In the genomic region with DNA sequence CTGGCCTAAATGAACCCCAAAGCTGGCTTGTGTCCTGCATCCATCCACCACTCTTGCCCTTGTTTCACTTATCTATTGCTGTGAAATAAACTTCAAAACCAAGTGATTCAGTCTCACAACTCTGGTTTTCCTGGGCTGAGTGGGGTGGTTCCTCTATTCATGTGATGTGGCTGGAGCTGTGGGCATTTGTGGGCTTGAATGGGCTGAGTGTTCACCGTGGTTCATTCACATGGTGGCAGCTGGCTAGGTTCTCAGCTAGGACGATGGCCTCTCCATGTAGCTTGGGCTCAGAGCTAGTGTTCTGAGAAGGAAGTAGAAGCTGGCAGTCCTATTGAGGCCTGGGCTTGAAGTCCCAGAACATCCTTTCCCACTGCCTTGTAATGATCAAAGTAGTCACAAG, we compare ENCODE assay signal across 19 cellular contexts. TPM values are rescaled to one million over a fixed set of nuclear protein-coding genes. Genes with fewer than 3 reads are reported as not detected.
DNase-seq lines count a peak whose midpoint lies in the region; ATAC-seq and TF ChIP-seq lines count a peak whose summit lies in the region.
"Had no signal": no experiment of that assay in that cellular context is flagged by ENCODE, and none has a peak within 500 bp of the region (broad histone marks: within the 10 kb centered on the region; RNA-seq: fewer than 3 reads in every experiment).

No MANE protein-coding gene starts in this region.

- no peak for DNase-seq in activated CD4-positive, alpha-beta T cell treated with anti-CD3 and anti-CD28 coated beads for 36 hours
- DNase-seq in activated CD4-positive, alpha-beta T cell treated with anti-CD3 and anti-CD28 coated beads for 48 hours, result no peak
- no peak for DNase-seq in CD4-positive, CD25-positive, alpha-beta regulatory T cell
- DNase-seq in activated CD8-positive, alpha-beta T cell treated with anti-CD3 and anti-CD28 coated beads for 36 hours, result peak; percentile 27
- DNase-seq in glutamatergic neuron (no peak), kidney tubule cell (ENCODE audit: low spot score) (no peak), LoVo (ENCODE audit: low spot score) (no peak)
- DNase-seq in stimulated activated naive CD4-positive, alpha-beta T cell (lab: John Stamatoyannopoulos, UW), result no peak
- DNase-seq: dermis blood vessel endothelial cell, foreskin fibroblast, GOT3, kidney, NCI-H1436, NCI-H2171 treated with DMSO at 0.1 percent for 48 hours, NCI-H69, sigmoid colon, WERI-Rb-1 had no signal

- peaks cover 62% of the 10 kb centered on the region for H3K36me3 Mint-ChIP-seq in activated CD4-positive, alpha-beta T cell treated with anti-CD3 and anti-CD28 coated beads for 36 hours (ENCODE audit: low read depth)
- H3K36me3 Mint-ChIP-seq in CD4-positive, CD25-positive, alpha-beta regulatory T cell, result peaks cover 59% of the 10 kb centered on the region
- H3K36me3 Mint-ChIP-seq in activated CD8-positive, alpha-beta T cell treated with anti-CD3 and anti-CD28 coated beads for 36 hours (ENCODE audit: low read depth), result peaks cover 83% of the 10 kb centered on the region
- H3K36me3 Mint-ChIP-seq in glutamatergic neuron (ENCODE audit: unreplicated experiment), result peaks cover 18% of the 10 kb centered on the region

- H3K4me3 Mint-ChIP-seq in activated CD4-positive, alpha-beta T cell treated with anti-CD3 and anti-CD28 coated beads for 36 hours, result no peak overlapping the region
- H3K4me3 Mint-ChIP-seq in CD4-positive, CD25-positive, alpha-beta regulatory T cell, result peak overlapping the region in 1 of 4 donors; percentile 57
- H3K4me3 Mint-ChIP-seq in activated CD8-positive, alpha-beta T cell treated with anti-CD3 and anti-CD28 coated beads for 36 hours, result no peak overlapping the region
- no peak overlapping the region for H3K4me3 Mint-ChIP-seq in glutamatergic neuron (ENCODE audit: unreplicated experiment)
- H3K4me3 Mint-ChIP-seq: B cell had no signal

- H3K27ac Mint-ChIP-seq in activated CD4-positive, alpha-beta T cell treated with anti-CD3 and anti-CD28 coated beads for 36 hours, result peak overlapping the region; percentile 49
- H3K27ac Mint-ChIP-seq in CD4-positive, CD25-positive, alpha-beta regulatory T cell, result peak overlapping the region; percentile 81 to 91 (median 87)
- peak overlapping the region; percentile 91 for H3K27ac Mint-ChIP-seq in activated CD8-positive, alpha-beta T cell treated with anti-CD3 and anti-CD28 coated beads for 36 hours
- peak overlapping the region; percentile 33 for H3K27ac Mint-ChIP-seq in glutamatergic neuron (ENCODE audit: unreplicated experiment)
- H3K27ac Mint-ChIP-seq: B cell had no signal

- H3K27ac ChIP-seq in CD4-positive, CD25-positive, alpha-beta regulatory T cell (ENCODE audit: insufficient read depth, low read length, poor library complexity, severe bottlenecking), result no peak overlapping the region
- H3K27ac ChIP-seq: breast epithelium, sigmoid colon, WERI-Rb-1 had no signal

- no peaks in the 10 kb centered on the region for H3K27me3 ChIP-seq in CD4-positive, CD25-positive, alpha-beta regulatory T cell (ENCODE audit: control insufficient read depth, insufficient read depth, low read length)
- H3K27me3 ChIP-seq: breast epithelium, sigmoid colon had no signal

- H3K9me3 Mint-ChIP-seq in activated CD4-positive, alpha-beta T cell treated with anti-CD3 and anti-CD28 coated beads for 36 hours (ENCODE audit: low read depth), result no peaks in the 10 kb centered on the region
- H3K9me3 Mint-ChIP-seq in CD4-positive, CD25-positive, alpha-beta regulatory T cell, result peaks cover 0 to 1% (median 0%) of the 10 kb centered on the region in 7 donors
- no peaks in the 10 kb centered on the region for H3K9me3 Mint-ChIP-seq in activated CD8-positive, alpha-beta T cell treated with anti-CD3 and anti-CD28 coated beads for 36 hours
- H3K9me3 Mint-ChIP-seq in glutamatergic neuron (ENCODE audit: unreplicated experiment), result peaks cover 4% of the 10 kb centered on the region

- peaks cover 34% of the 10 kb centered on the region for H3K36me3 ChIP-seq in CD4-positive, CD25-positive, alpha-beta regulatory T cell (ENCODE audit: control insufficient read depth, insufficient read depth, low read length)
- H3K36me3 ChIP-seq: breast epithelium had no signal

- CTCF ChIA-PET in activated CD4-positive, alpha-beta T cell treated with anti-CD3 and anti-CD28 coated beads for 36 hours (lab: Charles Lee), result interaction anchor here (0.9 to 1.1 kb wide), 2 partner anchors 18 to 37 kb away, joined by 3 to 4 read pairs; no protein-coding TSS in a partner anchor
- CTCF ChIA-PET in activated CD8-positive, alpha-beta T cell treated with anti-CD3 and anti-CD28 coated beads for 36 hours (lab: Charles Lee), result interaction anchor here (1.0 to 1.1 kb wide), 3 partner anchors 15 to 38 kb away, joined by 3 to 4 read pairs (median 4); no protein-coding TSS in a partner anchor

- H3K27me3 Mint-ChIP-seq in activated CD4-positive, alpha-beta T cell treated with anti-CD3 and anti-CD28 coated beads for 36 hours, result no peaks in the 10 kb centered on the region
- H3K27me3 Mint-ChIP-seq in CD4-positive, CD25-positive, alpha-beta regulatory T cell, result no peaks in the 10 kb centered on the region
- H3K27me3 Mint-ChIP-seq in activated CD8-positive, alpha-beta T cell treated with anti-CD3 and anti-CD28 coated beads for 36 hours, result no peaks in the 10 kb centered on the region
- peaks cover 3% of the 10 kb centered on the region for H3K27me3 Mint-ChIP-seq in glutamatergic neuron (ENCODE audit: unreplicated experiment)
- H3K27me3 Mint-ChIP-seq: B cell had no signal

- H3K9me3 ChIP-seq in CD4-positive, CD25-positive, alpha-beta regulatory T cell (ENCODE audit: control insufficient read depth in 2 of 2, low read length in 2 of 2), result no peaks in the 10 kb centered on the region
- H3K9me3 ChIP-seq: breast epithelium, sigmoid colon had no signal

- peaks cover 78% of the 10 kb centered on the region for H3K4me1 Mint-ChIP-seq in activated CD4-positive, alpha-beta T cell treated with anti-CD3 and anti-CD28 coated beads for 36 hours
- H3K4me1 Mint-ChIP-seq in CD4-positive, CD25-positive, alpha-beta regulatory T cell, result peaks cover 31 to 72% (median 60%) of the 10 kb centered on the region in 4 donors
- peaks cover 76% of the 10 kb centered on the region for H3K4me1 Mint-ChIP-seq in activated CD8-positive, alpha-beta T cell treated with anti-CD3 and anti-CD28 coated beads for 36 hours (ENCODE audit: low read depth)
- peaks cover 10% of the 10 kb centered on the region for H3K4me1 Mint-ChIP-seq in glutamatergic neuron (ENCODE audit: low read depth, unreplicated experiment)

- peaks cover 34% of the 10 kb centered on the region for H3K4me1 ChIP-seq in CD4-positive, CD25-positive, alpha-beta regulatory T cell (ENCODE audit: control insufficient read depth, insufficient read depth, low read length, poor library complexity, severe bottlenecking)
- H3K4me1 ChIP-seq: breast epithelium, sigmoid colon had no signal

- no peak for ATAC-seq in activated CD4-positive, alpha-beta T cell treated with anti-CD3 and anti-CD28 coated beads for 36 hours
- ATAC-seq in CD4-positive, CD25-positive, alpha-beta regulatory T cell (ENCODE audit: low read depth in 2 of 2), result no peak
- ATAC-seq in activated CD8-positive, alpha-beta T cell treated with anti-CD3 and anti-CD28 coated beads for 36 hours, result no peak

- intact Hi-C loops in activated CD4-positive, alpha-beta T cell treated with anti-CD3 and anti-CD28 coated beads for 36 hours (cut with DNase I, micrococcal nuclease), result no loop called here
- intact Hi-C loops in activated CD8-positive, alpha-beta T cell treated with anti-CD3 and anti-CD28 coated beads for 36 hours (cut with micrococcal nuclease), result loop anchor here (5.0 kb wide), 1 partner anchor 35 kb away; a partner anchor contains a TSS

- no peak for TF ChIP-seq CTCF in activated CD8-positive, alpha-beta T cell treated with anti-CD3 and anti-CD28 coated beads for 36 hours (IDR thresholded peaks at IDR 0.05)
- no peak for TF ChIP-seq CTCF in glutamatergic neuron (IDR thresholded peaks at IDR 0.05; ENCODE audit: partially characterized antibody, unreplicated experiment)

- POLR2A ChIA-PET in activated CD4-positive, alpha-beta T cell treated with anti-CD3 and anti-CD28 coated beads for 36 hours (lab: Charles Lee), result no interaction called here
- POLR2A ChIA-PET in activated CD8-positive, alpha-beta T cell treated with anti-CD3 and anti-CD28 coated beads for 36 hours (lab: Charles Lee), result interaction anchor here (1.2 kb wide), 1 partner anchor 15 kb away, joined by 3 read pairs; no protein-coding TSS in a partner anchor

- no peak overlapping the region for H3K4me3 ChIP-seq in CD4-positive, CD25-positive, alpha-beta regulatory T cell (ENCODE audit: low read depth, low read length)
- H3K4me3 ChIP-seq: breast epithelium, sigmoid colon had no signal

RNA-seq across cellular contexts. Expression of a gene that starts 30.4 kb away (rescaled TPM):
- 100 to 1,000 TPM; 265 to 316 TPM for total RNA-seq in activated CD4-positive, alpha-beta T cell treated with anti-CD3 and anti-CD28 coated beads for 36 hours
- 84.3 TPM for total RNA-seq in CD4-positive, CD25-positive, alpha-beta regulatory T cell
- polyA plus RNA-seq in CD4-positive, CD25-positive, alpha-beta regulatory T cell, result 10 to 100 TPM; 49.1 to 72.4 (median 59.4) TPM
- 100 to 1,000 TPM; 259 to 282 TPM for total RNA-seq in activated CD8-positive, alpha-beta T cell treated with anti-CD3 and anti-CD28 coated beads for 36 hours
- 350 TPM for total RNA-seq in glutamatergic neuron (ENCODE audit: unreplicated experiment)

RNA-seq across cellular contexts. Expression of a gene that starts 33.5 kb away (rescaled TPM):
- total RNA-seq in activated CD4-positive, alpha-beta T cell treated with anti-CD3 and anti-CD28 coated beads for 36 hours, result 1 to 10 TPM; 2.8 to 3.2 TPM
- 1.2 TPM for total RNA-seq in CD4-positive, CD25-positive, alpha-beta regulatory T cell
- 1 to 10 TPM; 1.6 to 4.3 (median 3.4) TPM for polyA plus RNA-seq in CD4-positive, CD25-positive, alpha-beta regulatory T cell
- 1 to 10 TPM; 3.0 to 3.7 TPM for total RNA-seq in activated CD8-positive, alpha-beta T cell treated with anti-CD3 and anti-CD28 coated beads for 36 hours
- total RNA-seq in glutamatergic neuron (ENCODE audit: unreplicated experiment), result 4.0 TPM

Comparison
In these comparisons a context has a peak if more than half of its experiments do, and no peak if none do; other contexts are left out.
1. H3K27ac Mint-ChIP-seq: peak in every context shown above with its lines; median percentile 91 in activated CD8-positive, alpha-beta T cell treated with anti-CD3 and anti-CD28 coated beads for 36 hours; 87 in CD4-positive, CD25-positive, alpha-beta regulatory T cell; 49 in activated CD4-positive, alpha-beta T cell treated with anti-CD3 and anti-CD28 coated beads for 36 hours; 33 in glutamatergic neuron.